In genomic region chr1:22662318-22662717, GRCh38 we compare ENCODE assay signal across 10 cellular contexts. TPM values are rescaled to one million over a fixed set of nuclear protein-coding genes. Genes with fewer than 3 reads are reported as not detected.
DNase-seq lines count a peak whose midpoint lies in the region; ATAC-seq and TF ChIP-seq lines count a peak whose summit lies in the region.
"Had no signal": no experiment of that assay in that cellular context is flagged by ENCODE, and none has a peak within 500 bp of the region (broad histone marks: within the 10 kb centered on the region; RNA-seq: fewer than 3 reads in every experiment).

No MANE protein-coding gene starts in this region.

- ATAC-seq in GM23338 = peak; percentile 95
- ATAC-seq in HG03442 (IDR thresholded peaks at IDR 0.05; ENCODE audit: unreplicated experiment) = no peak
- ATAC-seq in HG03139 (IDR thresholded peaks at IDR 0.05; ENCODE audit: unreplicated experiment) = no peak

- no peak for TF ChIP-seq CTCF in GM23338 (conservative IDR thresholded peaks at IDR 0.05; ENCODE audit: low read depth in 2 of 2)
- TF ChIP-seq CTCF in choroid plexus epithelial cell (conservative IDR thresholded peaks at IDR 0.05; ENCODE audit: low read depth, low read length) = no peak
- no peak for TF ChIP-seq CTCF in MM.1S (IDR thresholded peaks at IDR 0.05; ENCODE audit: low read length)

- peaks cover 3% of the 10 kb centered on the region; the same call in 1 of the 3 replicates for H3K4me1 Mint-ChIP-seq in GM23338

- H3K4me1 ChIP-seq in GM23338 (ENCODE audit: insufficient read depth) = no peaks in the 10 kb centered on the region
- H3K4me1 ChIP-seq in neuronal stem cell (ENCODE audit: control insufficient read depth in 2 of 2, insufficient read depth in 1 of 2, low read depth in 1 of 2, low read length in 2 of 2) = peaks cover 0 to 6% of the 10 kb centered on the region in 2 donors
- no peaks in the 10 kb centered on the region for H3K4me1 ChIP-seq in MM.1S (ENCODE audit: low read length)
- H3K4me1 ChIP-seq: Peyer's patch had no signal

- no peaks in the 10 kb centered on the region for H3K79me2 ChIP-seq in GM23338 (replicated peaks; ENCODE audit: insufficient read depth)
- no peaks in the 10 kb centered on the region for H3K79me2 ChIP-seq in MM.1S (ENCODE audit: low read length)

- H4K20me1 ChIP-seq in GM23338 (replicated peaks; ENCODE audit: insufficient read depth) (no peaks in the 10 kb centered on the region), MM.1S (ENCODE audit: insufficient read depth, low read length) (no peaks in the 10 kb centered on the region)

- H3K9me3 ChIP-seq in neuronal stem cell (replicated peaks in 1 of 2; ENCODE audit: control insufficient read depth in 2 of 2, insufficient read depth in 1 of 2, low read depth in 1 of 2, low read length in 2 of 2) (no peaks in the 10 kb centered on the region), MM.1S (replicated peaks; ENCODE audit: insufficient read depth, low read length) (no peaks in the 10 kb centered on the region)
- H3K9me3 ChIP-seq: Peyer's patch had no signal

- H3K27me3 Mint-ChIP-seq in GM23338 (ENCODE audit: insufficient read depth, low read depth, poor library complexity) = peaks cover 12% of the 10 kb centered on the region

- H3K4me3 Mint-ChIP-seq in GM23338 = 0 out of 3 replicates have a peak overlapping the region, but pooled peaks have one; percentile 11

- H2BK120ac ChIP-seq in neuronal stem cell (ENCODE audit: low read depth, low read length) = no peak overlapping the region

- WGBS in neuronal stem cell (ENCODE audit: extremely low coverage in 2 of 2, insufficient read length in 2 of 2, insufficient replicate concordance in 1 of 2), 2 donors = no CpG with 5 or more reads among the region's 5 CpGs

- H3K27ac Mint-ChIP-seq in GM23338 = no peak overlapping the region

- H3K4me2 ChIP-seq in GM23338 = no peak overlapping the region
- no peak overlapping the region for H3K4me2 ChIP-seq in neuronal stem cell (ENCODE audit: insufficient read depth, low read length, poor library complexity, severe bottlenecking)
- H3K4me2 ChIP-seq in MM.1S (ENCODE audit: low read depth, low read length) = no peak overlapping the region

- H2BK5ac ChIP-seq in neuronal stem cell (ENCODE audit: low read length) = no peak overlapping the region

- H3K4me3 ChIP-seq in GM23338 = no peak overlapping the region
- H3K4me3 ChIP-seq in choroid plexus epithelial cell (ENCODE audit: low read depth, low read length) = no peak overlapping the region
- no peak overlapping the region for H3K4me3 ChIP-seq in neuronal stem cell (ENCODE audit: low read length in 2 of 2)
- no peak overlapping the region for H3K4me3 ChIP-seq in MM.1S (ENCODE audit: low read length)
- H3K4me3 ChIP-seq: Peyer's patch had no signal

- H3K4ac ChIP-seq in neuronal stem cell (ENCODE audit: low read length) = no peak overlapping the region

- no peak overlapping the region for H3K18ac ChIP-seq in neuronal stem cell (ENCODE audit: low read length)

- H3K36me3 ChIP-seq in GM23338 (ENCODE audit: insufficient read depth) = no peaks in the 10 kb centered on the region
- no peaks in the 10 kb centered on the region for H3K36me3 ChIP-seq in neuronal stem cell (replicated peaks in 1 of 2; ENCODE audit: control insufficient read depth in 2 of 2, insufficient read depth in 2 of 2, low read length in 2 of 2)
- no peaks in the 10 kb centered on the region for H3K36me3 ChIP-seq in MM.1S (replicated peaks; ENCODE audit: insufficient read depth, low read length)
- H3K36me3 ChIP-seq: Peyer's patch had no signal

- H2AFZ ChIP-seq in GM23338 = 0 out of 2 replicates have a peak overlapping the region, but pooled peaks have one; percentile 43
- no peak overlapping the region for H2AFZ ChIP-seq in neuronal stem cell (ENCODE audit: low read length)
- H2AFZ ChIP-seq in MM.1S (ENCODE audit: low read length) = no peak overlapping the region

- no peak overlapping the region for H3K14ac ChIP-seq in neuronal stem cell (ENCODE audit: low read length)

- H3K79me1 ChIP-seq in neuronal stem cell (ENCODE audit: low read depth, low read length) = no peaks in the 10 kb centered on the region

- no peak overlapping the region for H2AK5ac ChIP-seq in neuronal stem cell (ENCODE audit: low read depth, low read length)

- no peaks in the 10 kb centered on the region for H3K36me3 Mint-ChIP-seq in GM23338 (ENCODE audit: low read depth)

- H3K9me2 ChIP-seq in GM23338 (ENCODE audit: insufficient read depth) (no peaks in the 10 kb centered on the region), MM.1S (replicated peaks; ENCODE audit: insufficient read depth, low read length) (no peaks in the 10 kb centered on the region)

- no peak overlapping the region for H2BK12ac ChIP-seq in neuronal stem cell (ENCODE audit: low read length)

- H3F3A ChIP-seq in GM23338 (replicated peaks; ENCODE audit: low read depth) (no peaks in the 10 kb centered on the region), MM.1S (ENCODE audit: insufficient read depth, low read length) (no peaks in the 10 kb centered on the region)

- H3K27ac ChIP-seq in GM23338 (ENCODE audit: low read depth) (no peak overlapping the region), neuronal stem cell (replicated peaks; ENCODE audit: low read length) (no peak overlapping the region), MM.1S (ENCODE audit: low read length) (no peak overlapping the region)
- H3K27ac ChIP-seq: Peyer's patch had no signal

- H3K9ac ChIP-seq in neuronal stem cell (ENCODE audit: low read depth, low read length, poor library complexity) = no peak overlapping the region
- no peak overlapping the region for H3K9ac ChIP-seq in MM.1S (ENCODE audit: low read length)

- H4K8ac ChIP-seq in neuronal stem cell (ENCODE audit: low read depth, low read length) = no peak overlapping the region

- no peak overlapping the region for H4K91ac ChIP-seq in neuronal stem cell (ENCODE audit: low read depth, low read length, poor library complexity)

- no peaks in the 10 kb centered on the region; the same call in 2 of the 3 replicates for H3K9me3 Mint-ChIP-seq in GM23338

- no peak overlapping the region for H3K23ac ChIP-seq in neuronal stem cell (ENCODE audit: low read depth, low read length, poor library complexity)

- H2BK15ac ChIP-seq in neuronal stem cell (ENCODE audit: low read length) = no peak overlapping the region

- peak; percentile 80 for DNase-seq in GM23338 (ENCODE audit: low spot score)
- DNase-seq in NCI-H2227 (lab: John Stamatoyannopoulos, UW; ENCODE audit: unreplicated experiment) = peak; percentile 51
- peak; percentile 23 for DNase-seq in choroid plexus epithelial cell (ENCODE audit: low read depth)
- DNase-seq in neuronal stem cell (ENCODE audit: low spot score) = peak; percentile 31
- DNase-seq in occipital lobe (lab: John Stamatoyannopoulos, UW) = no peak
- no peak for DNase-seq in MM.1S
- DNase-seq: Peyer's patch had no signal

- H3K27me3 ChIP-seq in GM23338 (ENCODE audit: insufficient read depth) = no peaks in the 10 kb centered on the region
- peaks cover 0 to 26% (median 0%) of the 10 kb centered on the region in 3 experiments for H3K27me3 ChIP-seq in neuronal stem cell (ENCODE audit: control insufficient read depth in 3 of 3, insufficient read depth in 3 of 3, low read depth in 1 of 3, low read length in 3 of 3)
- peaks cover 88% of the 10 kb centered on the region for H3K27me3 ChIP-seq in MM.1S (replicated peaks; ENCODE audit: insufficient read depth, low read length)
- H3K27me3 ChIP-seq: Peyer's patch had no signal

TF ChIP-seq in GM23338, 12 proteins besides CTCF, POLR2A, EP300 and RAD21 (continues in another document):
- TF ChIP-seq ZNF331 (CRISPR knock-in tag; IDR thresholded peaks at IDR 0.05; ENCODE audit: low read depth) (no peak), JUNB (IDR thresholded peaks at IDR 0.05; ENCODE audit: unreplicated experiment) (no peak), EZH2 (IDR thresholded peaks at IDR 0.05; ENCODE audit: low read depth, unreplicated experiment) (no peak), ZNF114 (CRISPR knock-in tag; IDR thresholded peaks at IDR 0.05) (no peak)

RNA-seq across cellular contexts. Expression of gene C1QB, which starts 9.3 kb away (rescaled TPM):
- total RNA-seq in GM23338 (2014; rRNA removed; shearing (Covaris generic)) = not detected in 2 replicates
- polyA plus RNA-seq in GM23338 (2016; fragmentation: Nextera tagmentation; extraction: Ambion mirVana) = not detected in 2 replicates
- polyA plus RNA-seq in neuronal stem cell (2013, experiment 1 of 2) = not detected
- polyA plus RNA-seq in neuronal stem cell (2013, experiment 2 of 2) = not detected
- total RNA-seq in occipital lobe = 4.8 TPM
- total RNA-seq: endothelial cell of umbilical vein had no signal
- polyA plus RNA-seq: endothelial cell of umbilical vein had no signal

RNA-seq across cellular contexts. Expression of gene C1QC, which starts 18.9 kb away (rescaled TPM):
- not detected in 2 replicates for total RNA-seq in GM23338 (2014; rRNA removed; shearing (Covaris generic))
- polyA plus RNA-seq in GM23338 (2016; fragmentation: Nextera tagmentation; extraction: Ambion mirVana) = not detected in 2 replicates
- polyA plus RNA-seq in neuronal stem cell (2013, experiment 1 of 2) = not detected
- not detected for polyA plus RNA-seq in neuronal stem cell (2013, experiment 2 of 2)
- 7.5 TPM for total RNA-seq in occipital lobe
- total RNA-seq: endothelial cell of umbilical vein had no signal
- polyA plus RNA-seq: endothelial cell of umbilical vein had no signal

RNA-seq across cellular contexts. Expression of gene C1QA, which starts 25.9 kb away (rescaled TPM):
- not detected in 2 replicates for total RNA-seq in GM23338 (2014; rRNA removed; shearing (Covaris generic))
- not detected in 2 replicates for polyA plus RNA-seq in GM23338 (2016; fragmentation: Nextera tagmentation; extraction: Ambion mirVana)
- not detected for polyA plus RNA-seq in neuronal stem cell (2013, experiment 1 of 2)
- polyA plus RNA-seq in neuronal stem cell (2013, experiment 2 of 2) = not detected
- total RNA-seq in occipital lobe = 10.9 TPM
- total RNA-seq: endothelial cell of umbilical vein had no signal
- polyA plus RNA-seq: endothelial cell of umbilical vein had no signal

RNA-seq across cellular contexts. Expression of gene EPHB2, which starts 48.3 kb away (rescaled TPM):
- 19.2 and 20.1 TPM in 2 replicates for total RNA-seq in GM23338 (2014; rRNA removed; shearing (Covaris generic))
- 4.1 and 4.5 TPM in 2 replicates for polyA plus RNA-seq in GM23338 (2016; fragmentation: Nextera tagmentation; extraction: Ambion mirVana)
- 25.3 TPM for polyA plus RNA-seq in neuronal stem cell (2013, experiment 1 of 2)
- 26.4 TPM for polyA plus RNA-seq in neuronal stem cell (2013, experiment 2 of 2)
- 34.9 TPM for total RNA-seq in occipital lobe

Comparison
In these comparisons a context has a peak if more than half of its experiments do, and no peak if none do; other contexts are left out.
1. DNase-seq: peak in GM23338 (single experiment), NCI-H2227 (single experiment), choroid plexus epithelial cell (single experiment) and neuronal stem cell (single experiment); none in occipital lobe (single experiment) and MM.1S (single experiment).
2. RNA of gene C1QA, which starts 25.9 kb away (total RNA-seq): 10.9 TPM in occipital lobe (single experiment); not detected in GM23338; every median in the first group is over 10 times any median in the second.